Comparison of ENCODE assay signal across 8 cellular contexts in genomic region chr12:2944401-2945047, GRCh38. TPM values are rescaled to one million over a fixed set of nuclear protein-coding genes. Genes with fewer than 3 reads are reported as not detected.
DNase-seq lines count a peak whose midpoint lies in the region; ATAC-seq and TF ChIP-seq lines count a peak whose summit lies in the region.

No MANE protein-coding gene starts in this region.

- H3K36me3 Mint-ChIP-seq in nephron (ENCODE audit: low read depth): peaks cover 13% of the 10 kb centered on the region

- peak; percentile 72 for ATAC-seq in esophagus mucosa
- no peak for ATAC-seq in thoracic aorta (ENCODE audit: insufficient number of reproducible peaks, low FRiP score, low read depth)

- TF ChIP-seq CTCF in GM12874 (IDR thresholded peaks at IDR 0.05; ENCODE audit: insufficient read depth, low read depth, low read length) (peak; percentile 89), nephron (IDR thresholded peaks at IDR 0.05; ENCODE audit: unreplicated experiment in 3 of 3) (peak; percentile 56 to 63 (median 60)), thoracic aorta (IDR thresholded peaks at IDR 0.05) (peak; percentile 49)

- H3K4me1 ChIP-seq in thoracic aorta (ENCODE audit: control insufficient read depth in 1 of 2, low read depth in 2 of 2): no peaks in the 10 kb centered on the region

- H3K9me3 ChIP-seq in thoracic aorta: no peaks in the 10 kb centered on the region

- no peaks in the 10 kb centered on the region for H3K36me3 ChIP-seq in thoracic aorta

- H3K27ac Mint-ChIP-seq in nephron: peak overlapping the region; percentile 2 to 52 (median 21)

- DNase-seq in NCI-H345 treated with DMSO at 0.1 percent for 48 hours (lab: John Stamatoyannopoulos, UW; ENCODE audit: unreplicated experiment) (peak; percentile 20), thoracic aorta (ENCODE audit: low spot score) (no peak), COLO829 (ENCODE audit: low spot score) (no peak), KG1 (lab: John Stamatoyannopoulos, UW) (no peak)
- peak; percentile 82 for DNase-seq in activated CD8-positive, alpha-beta memory T cell treated with anti-CD3 and anti-CD28 coated beads, Interleukin-2, amount 50 U/mL, for 48 hours

- no peak overlapping the region for H3K4me3 ChIP-seq in thoracic aorta

- H3K4me1 Mint-ChIP-seq in nephron: peaks cover 21% of the 10 kb centered on the region

- no peak overlapping the region for H3K4me3 Mint-ChIP-seq in nephron

- H3K27me3 Mint-ChIP-seq in nephron (ENCODE audit: low read depth): no peaks in the 10 kb centered on the region

- H3K9me3 Mint-ChIP-seq in nephron: no peaks in the 10 kb centered on the region

- no peaks in the 10 kb centered on the region for H3K27me3 ChIP-seq in thoracic aorta (replicated peaks; ENCODE audit: insufficient read depth)

- no peak overlapping the region for H3K27ac ChIP-seq in thoracic aorta

RNA-seq across cellular contexts. Expression of gene TEAD4, which starts 14.7 kb away (rescaled TPM):
- 11.0 TPM for total RNA-seq in esophagus mucosa
- total RNA-seq in thoracic aorta: 10 to 100 TPM; 42.5 to 62.6 TPM

RNA-seq across cellular contexts. Expression of gene TULP3, which starts 53.8 kb away (rescaled TPM):
- 15.8 TPM for total RNA-seq in esophagus mucosa
- total RNA-seq in thoracic aorta: 10 to 100 TPM; 28.4 to 30.8 TPM

Comparison
In these comparisons a context has a peak if more than half of its experiments do, and no peak if none do; other contexts are left out.
1. DNase-seq: peak in NCI-H345 treated with DMSO at 0.1 percent for 48 hours (single experiment) and activated CD8-positive, alpha-beta memory T cell treated with anti-CD3 and anti-CD28 coated beads, Interleukin-2, amount 50 U/mL, for 48 hours (single experiment); none in thoracic aorta (single experiment), COLO829 (single experiment) and KG1 (single experiment).
2. Peak in every context shown above with its lines, with median percentiles within 50 percentile points of each other: CTCF ChIP-seq.